In the genomic region with DNA sequence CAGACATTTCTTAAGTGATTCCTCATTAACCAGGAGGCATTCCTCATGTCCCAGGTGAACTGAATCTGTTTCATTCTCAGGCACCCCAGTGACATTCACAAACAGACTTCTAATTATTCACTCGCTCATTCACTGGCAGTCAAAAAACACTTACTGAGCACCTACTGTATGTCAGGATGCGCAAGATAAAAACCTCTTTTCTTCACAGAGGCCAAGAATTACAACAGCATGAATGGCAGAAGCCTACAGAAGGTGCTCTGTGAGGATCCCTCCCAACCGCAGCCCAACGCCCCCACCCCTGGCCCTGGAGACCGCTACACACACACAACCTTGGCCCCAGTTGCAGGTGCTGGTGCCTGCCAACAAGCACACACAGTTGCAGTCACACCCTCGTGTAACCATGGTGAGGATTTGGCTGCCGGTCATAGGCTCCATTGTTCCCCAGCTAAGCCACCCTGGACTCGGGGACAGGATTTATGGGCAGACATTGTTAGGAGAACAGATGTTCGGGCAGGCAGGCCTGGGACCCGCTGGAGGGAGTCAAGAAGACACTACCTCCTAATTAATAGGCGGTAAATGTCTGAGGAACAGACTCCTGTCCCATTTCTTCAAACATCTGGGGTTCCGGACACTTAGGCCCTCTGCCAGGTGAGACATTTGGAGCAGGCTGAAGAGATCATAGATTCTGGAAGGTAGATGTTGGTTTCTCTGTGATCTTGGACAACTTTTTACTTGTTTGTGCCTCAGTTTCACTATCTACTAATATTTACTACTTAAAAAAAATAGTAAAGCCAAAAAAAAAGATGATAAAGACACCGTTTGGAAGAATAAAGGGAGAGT, we compare ENCODE assay signal across 7 cellular contexts. TPM values are rescaled to one million over a fixed set of nuclear protein-coding genes. Genes with fewer than 3 reads are reported as not detected.
DNase-seq lines count a peak whose midpoint lies in the region; ATAC-seq and TF ChIP-seq lines count a peak whose summit lies in the region.

No MANE protein-coding gene starts in this region.

- H3K27me3 ChIP-seq in body of pancreas (no peaks in the 10 kb centered on the region), liver (ENCODE audit: control insufficient read depth in 4 of 4, insufficient read depth in 4 of 4, low read length in 3 of 4) (no peaks in the 10 kb centered on the region)

- peak; percentile 99 for ATAC-seq in body of pancreas

- TF ChIP-seq POLR2A in body of pancreas (IDR thresholded peaks at IDR 0.05) = peak in 2 of 3 donors; percentile 37 to 47

- TF ChIP-seq CTCF in body of pancreas (IDR thresholded peaks at IDR 0.05) = peak in 1 of 7 experiments; percentile 5
- TF ChIP-seq CTCF in liver (IDR thresholded peaks at IDR 0.05; ENCODE audit: low read depth, low read length, missing input control) = no peak

- H3K27ac ChIP-seq in body of pancreas (peak overlapping the region; percentile 74 to 92 (median 82)), liver (ENCODE audit: low read depth in 1 of 2, low read length in 2 of 2) (no peak overlapping the region)

- H3K9ac ChIP-seq in liver (ENCODE audit: low read depth in 1 of 2, low read length in 2 of 2) = no peak overlapping the region

- H3K4me3 ChIP-seq in body of pancreas = no peak overlapping the region
- no peak overlapping the region for H3K4me3 ChIP-seq in liver (ENCODE audit: low read depth in 1 of 3, low read length in 3 of 3)

- no peaks in the 10 kb centered on the region for H3K9me3 ChIP-seq in body of pancreas
- H3K9me3 ChIP-seq in liver (ENCODE audit: control insufficient read depth in 4 of 4, low read length in 3 of 4) = no peaks in the 10 kb centered on the region

- peak in 1 of 2 donors; percentile 9 for TF ChIP-seq RAD21 in liver (IDR thresholded peaks at IDR 0.05)

- intact Hi-C loops in body of pancreas (cut with DNase I) = no loop called here

- H3K4me1 ChIP-seq in body of pancreas = peaks cover 60% of the 10 kb centered on the region
- peaks cover 0 to 6% (median 5%) of the 10 kb centered on the region in 4 donors for H3K4me1 ChIP-seq in liver (ENCODE audit: control insufficient read depth in 4 of 4, insufficient read depth in 4 of 4, low read length in 3 of 4)

- WGBS in body of pancreas, 2 donors = 13 to 30% methylated on average over 11 to 13 of the region's 13 CpGs
- 50% methylated on average over 13 of the region's 13 CpGs for WGBS in liver

- no peaks in the 10 kb centered on the region for H3K36me3 ChIP-seq in body of pancreas (replicated peaks in 1 of 2; ENCODE audit: insufficient read depth in 1 of 2, low read depth in 2 of 2)
- no peaks in the 10 kb centered on the region for H3K36me3 ChIP-seq in liver (ENCODE audit: control insufficient read depth in 4 of 4, insufficient read depth in 3 of 4, low read depth in 1 of 4, low read length in 3 of 4)

- DNase-seq in NCI-H1930 (lab: John Stamatoyannopoulos, UW) (peak; percentile 40 to 46), body of pancreas (peak; percentile 97 to 99 (median 98)), ureter (ENCODE audit: low spot score) (peak; percentile 88)
- no peak for DNase-seq in stimulated activated CD4-positive, alpha-beta T cell treated with anti-CD3 and anti-CD28 coated beads, Interleukin-4, amount 100 ng/mL, for 1 hour
- DNase-seq in activated CD4-positive, alpha-beta T cell treated with anti-CD3 and anti-CD28 coated beads, Interleukin-2, amount 50 U/mL, for 1 hour = no peak
- DNase-seq in activated effector memory CD4-positive, alpha-beta T cell treated with anti-CD3 and anti-CD28 coated beads, Interleukin-2, amount 50 U/mL, for 16 hours = no peak

TF ChIP-seq in liver, 16 proteins besides CTCF, POLR2A, EP300 and RAD21:
- TF ChIP-seq JUND (IDR thresholded peaks at IDR 0.05) (no peak), SP1 (IDR thresholded peaks at IDR 0.05) (peak; percentile 20), RXRA (IDR thresholded peaks at IDR 0.05) (peak in 1 of 2 donors; percentile 22), FOXA2 (IDR thresholded peaks at IDR 0.05) (peak; percentile 21), NR2F2 (IDR thresholded peaks at IDR 0.05) (no peak), YY1 (IDR thresholded peaks at IDR 0.05) (peak; percentile 92), ATF3 (IDR thresholded peaks at IDR 0.05) (no peak), ZBTB33 (IDR thresholded peaks at IDR 0.05) (no peak), HNF4G (IDR thresholded peaks at IDR 0.05) (no peak), HNF4A (conservative IDR thresholded peaks at IDR 0.05) (peak; percentile 25 to 50)

RNA-seq across cellular contexts. Expression of gene CUEDC1, which starts 43.2 kb away (rescaled TPM):
- 10 to 100 TPM; 35.8 to 48.1 TPM for total RNA-seq in body of pancreas
- 1 to 10 TPM; 2.6 to 3.2 TPM for total RNA-seq in liver
- polyA plus RNA-seq in liver = 1 to 10 TPM; 3.6 to 4.9 TPM
- total RNA-seq in ureter = 36.9 TPM

Comparison
In these comparisons a context has a peak if more than half of its experiments do, and no peak if none do; other contexts are left out.
1. DNase-seq: peak in NCI-H1930 (2 of 2), body of pancreas (4 of 4) and ureter (single experiment); none in stimulated activated CD4-positive, alpha-beta T cell treated with anti-CD3 and anti-CD28 coated beads, Interleukin-4, amount 100 ng/mL, for 1 hour (single experiment), activated CD4-positive, alpha-beta T cell treated with anti-CD3 and anti-CD28 coated beads, Interleukin-2, amount 50 U/mL, for 1 hour (single experiment) and activated effector memory CD4-positive, alpha-beta T cell treated with anti-CD3 and anti-CD28 coated beads, Interleukin-2, amount 50 U/mL, for 16 hours (single experiment).
2. H3K27ac ChIP-seq: peak in body of pancreas (4 of 4); none in liver (0 of 2).